Comparison of ENCODE assay signal across 8 cellular contexts in genomic region chr13:99442273-99442895, GRCh38. TPM values are rescaled to one million over a fixed set of nuclear protein-coding genes. Genes with fewer than 3 reads are reported as not detected.
A peak's percentile ranks its signal among the peaks of the same experiment; 100 is the strongest.
DNase-seq lines count a peak whose midpoint lies in the region; ATAC-seq and TF ChIP-seq lines count a peak whose summit lies in the region.

No MANE protein-coding gene starts in this region.

- no peak overlapping the region for H3K27ac Mint-ChIP-seq in CD4-positive, alpha-beta T cell
- no peak overlapping the region for H3K27ac Mint-ChIP-seq in osteocyte (ENCODE audit: unreplicated experiment)

- peak in 6 of 10 experiments; percentile 41 to 50 (median 42) for DNase-seq in CD4-positive, alpha-beta T cell
- DNase-seq in NCI-H345 treated with DMSO at 0.1 percent for 48 hours (lab: John Stamatoyannopoulos, UW; ENCODE audit: unreplicated experiment) (peak; percentile 69), fibroblast of the aortic adventitia (ENCODE audit: low read depth) (peak; percentile 71), osteocyte (ENCODE audit: extremely low spot score, unreplicated experiment) (no peak)
- peak; percentile 41 to 45 for DNase-seq in activated CD4-positive, alpha-beta T cell treated with anti-CD3 and anti-CD28 coated beads, Interleukin-2, amount 50 U/mL, for 4 hours

- no peaks in the 10 kb centered on the region for H3K9me3 Mint-ChIP-seq in CD4-positive, alpha-beta T cell
- H3K9me3 Mint-ChIP-seq in osteocyte (ENCODE audit: unreplicated experiment), result no peaks in the 10 kb centered on the region

- H3K36me3 Mint-ChIP-seq in CD4-positive, alpha-beta T cell (ENCODE audit: low read depth), result no peaks in the 10 kb centered on the region
- H3K36me3 Mint-ChIP-seq in osteocyte (ENCODE audit: unreplicated experiment), result no peaks in the 10 kb centered on the region

- H3K27ac ChIP-seq in CD4-positive, alpha-beta T cell (ENCODE audit: low read depth, low read length), result no peak overlapping the region

- no peak overlapping the region for H3K4me3 ChIP-seq in fibroblast of the aortic adventitia (ENCODE audit: low read depth, low read length)

- peak; percentile 100 for TF ChIP-seq CTCF in CD4-positive, alpha-beta T cell (IDR thresholded peaks at IDR 0.05)
- TF ChIP-seq CTCF in fibroblast of the aortic adventitia (IDR thresholded peaks at IDR 0.05; ENCODE audit: insufficient read depth, low read length) (peak; percentile 95), osteocyte (IDR thresholded peaks at IDR 0.05) (peak; percentile 96)

- H3K9me3 ChIP-seq in CD4-positive, alpha-beta T cell (ENCODE audit: control insufficient read depth, low read length), result no peaks in the 10 kb centered on the region

- peaks cover 15% of the 10 kb centered on the region for H3K4me1 Mint-ChIP-seq in CD4-positive, alpha-beta T cell (ENCODE audit: low read depth)
- H3K4me1 Mint-ChIP-seq in osteocyte (ENCODE audit: unreplicated experiment), result no peaks in the 10 kb centered on the region

- ATAC-seq in CD4-positive, alpha-beta T cell (ENCODE audit: poor library complexity), result peak; percentile 80
- ATAC-seq in GM19351 (IDR thresholded peaks at IDR 0.05; ENCODE audit: unreplicated experiment) (peak; percentile 68), GM21526 (IDR thresholded peaks at IDR 0.05; ENCODE audit: low FRiP score, unreplicated experiment) (no peak), GM21423 (IDR thresholded peaks at IDR 0.05; ENCODE audit: unreplicated experiment) (no peak)

- POLR2A ChIA-PET in CD4-positive, alpha-beta T cell (lab: Charles Lee), result no interaction called here

- H3K27me3 ChIP-seq in CD4-positive, alpha-beta T cell (ENCODE audit: control insufficient read depth, insufficient read depth, low read length), result no peaks in the 10 kb centered on the region

- no peak overlapping the region for H3K4me3 Mint-ChIP-seq in CD4-positive, alpha-beta T cell
- no peak overlapping the region for H3K4me3 Mint-ChIP-seq in osteocyte (ENCODE audit: unreplicated experiment)

- intact Hi-C loops in CD4-positive, alpha-beta T cell (cut with DNase I, micrococcal nuclease), result loop anchor here (1.0 to 10.0 kb wide), 10 partner anchors 64 to 1682 kb away; no protein-coding TSS in a partner anchor

- H3K27me3 Mint-ChIP-seq in CD4-positive, alpha-beta T cell, result no peaks in the 10 kb centered on the region
- H3K27me3 Mint-ChIP-seq in osteocyte (ENCODE audit: unreplicated experiment), result peaks cover 41% of the 10 kb centered on the region

- CTCF ChIA-PET in CD4-positive, alpha-beta T cell (lab: Charles Lee), result interaction anchor here (0.7 to 10.9 kb wide), 7 partner anchors 55 to 266 kb away, joined by 3 to 189 read pairs (median 4); partner anchors contain the start of gene CLYBL

RNA-seq across cellular contexts. Expression of gene TM9SF2, which starts 58.9 kb away (rescaled TPM):
- 10 to 100 TPM; 37.2 to 38.2 TPM for total RNA-seq in CD4-positive, alpha-beta T cell
- total RNA-seq in fibroblast of the aortic adventitia (ENCODE audit: low replicate concordance), result 116 and 172 TPM in 2 replicates
- 122 and 130 TPM in 2 replicates for total RNA-seq in osteocyte

Comparison
In these comparisons a context has a peak if more than half of its experiments do, and no peak if none do; other contexts are left out.
1. ATAC-seq: peak in CD4-positive, alpha-beta T cell (single experiment) and GM19351 (single experiment); none in GM21526 (single experiment) and GM21423 (single experiment).
2. Peak in every context shown above with its lines, with median percentiles within 50 percentile points of each other: CTCF ChIP-seq.